ENCODE assay signal across 10 cellular contexts in genomic region chr4:76803522-76803921, GRCh38.
DNase-seq lines count a peak whose midpoint lies in the region; ATAC-seq and TF ChIP-seq lines count a peak whose summit lies in the region.
"Had no signal": no experiment of that assay in that cellular context is flagged by ENCODE, and none has a peak within 500 bp of the region (broad histone marks: within the 10 kb centered on the region; RNA-seq: fewer than 3 reads in every experiment).

No MANE protein-coding gene starts in this region.

- WGBS in mesenchymal stem cell = 2% methylated on average over 5 of the region's 5 CpGs
- WGBS in psoas muscle, 3 donors = 62 to 67% (median 66%) methylated on average over 5 of the region's 5 CpGs

- H2BK15ac ChIP-seq in mesenchymal stem cell (ENCODE audit: low read depth, poor library complexity, severe bottlenecking) = peak overlapping the region; percentile 92

- no peaks in the 10 kb centered on the region for H3K27me3 Mint-ChIP-seq in Calu3 (ENCODE audit: unreplicated experiment)

- in situ Hi-C loops in brain microvascular endothelial cell (cut with HindIII; ENCODE audit: low pct_ligation_motif_present, low sequenced_read_pairs) = no loop called here

- H3K9me3 Mint-ChIP-seq in Calu3 (ENCODE audit: low read depth, unreplicated experiment) = peaks cover 2% of the 10 kb centered on the region
- H3K9me3 Mint-ChIP-seq: activated T-helper 1 cell treated with anti-CD3 and anti-CD28 coated beads, Interleukin-12 subunit alpha, Interleukin-12 subunit beta, Interleukin-2, Interleukin-4 antibody, amounts not matched to agents 30 ng/mL and 10 ng/mL and 1 ng/mL, durations not matched to agents 14 hours and 24 hours and 36 hours had no signal

- H3K27me3 ChIP-seq in brain microvascular endothelial cell (replicated peaks) (no peaks in the 10 kb centered on the region), mesenchymal stem cell (ENCODE audit: control insufficient read depth in 1 of 2, insufficient read depth in 1 of 2, low read length in 2 of 2) (no peaks in the 10 kb centered on the region), psoas muscle (ENCODE audit: insufficient read depth in 3 of 3, low read length in 2 of 3) (peaks cover 0 to 2% (median 0%) of the 10 kb centered on the region in 3 donors)
- H3K27me3 ChIP-seq: Peyer's patch had no signal

- ATAC-seq in psoas muscle (no peak), GM21360 (IDR thresholded peaks at IDR 0.05; ENCODE audit: unreplicated experiment) (no peak), HG03175 (IDR thresholded peaks at IDR 0.05; ENCODE audit: unreplicated experiment) (no peak)

- H3K36me3 ChIP-seq in brain microvascular endothelial cell (replicated peaks) (no peaks in the 10 kb centered on the region), mesenchymal stem cell (ENCODE audit: control insufficient read depth in 1 of 2, insufficient read depth in 2 of 2, low read depth in 1 of 2, low read length in 2 of 2) (no peaks in the 10 kb centered on the region), psoas muscle (ENCODE audit: insufficient read depth in 1 of 2, low read depth in 1 of 2) (no peaks in the 10 kb centered on the region)
- H3K36me3 ChIP-seq: Peyer's patch had no signal

- DNase-seq in Calu3 = peak; percentile 7
- peak; percentile 86 for DNase-seq in NCI-H146 (lab: John Stamatoyannopoulos, UW)
- DNase-seq in brain microvascular endothelial cell = peak; percentile 96
- peak; percentile 99 for DNase-seq in mesenchymal stem cell
- no peak for DNase-seq in psoas muscle
- no peak for DNase-seq in HuH-7 (ENCODE audit: low spot score)

- H3K14ac ChIP-seq in mesenchymal stem cell (ENCODE audit: low read length in 2 of 2) = no peak overlapping the region

- H2AK5ac ChIP-seq in mesenchymal stem cell (ENCODE audit: low read length, severe bottlenecking) = no peak overlapping the region

- peak overlapping the region; percentile 60 to 82 for H2BK12ac ChIP-seq in mesenchymal stem cell (ENCODE audit: low read length in 2 of 2)

- intact Hi-C loops in Calu3 (cut with micrococcal nuclease; ENCODE audit: unreplicated experiment) (no loop called here), psoas muscle (cut with DNase I) (no loop called here)

- peak overlapping the region; percentile 80 for H2BK5ac ChIP-seq in mesenchymal stem cell (ENCODE audit: low read depth, low read length, poor library complexity, severe bottlenecking)

- peak overlapping the region; percentile 77 for H4K91ac ChIP-seq in mesenchymal stem cell (ENCODE audit: low read length)

- H3K27ac Mint-ChIP-seq in Calu3 (ENCODE audit: unreplicated experiment) = no peak overlapping the region
- H3K27ac Mint-ChIP-seq: activated T-helper 1 cell treated with anti-CD3 and anti-CD28 coated beads, Interleukin-12 subunit alpha, Interleukin-12 subunit beta, Interleukin-2, Interleukin-4 antibody, amounts not matched to agents 30 ng/mL and 10 ng/mL and 1 ng/mL, durations not matched to agents 14 hours and 24 hours and 36 hours had no signal

- H3K23ac ChIP-seq in mesenchymal stem cell (ENCODE audit: low read length in 2 of 2) = no peak overlapping the region

- H3K27ac ChIP-seq in brain microvascular endothelial cell (peak overlapping the region; percentile 76), mesenchymal stem cell (ENCODE audit: low read length, poor library complexity, severe bottlenecking) (peak overlapping the region; percentile 95), psoas muscle (no peak overlapping the region)
- H3K27ac ChIP-seq: Peyer's patch had no signal

- peak overlapping the region; percentile 41 to 60 for H3K18ac ChIP-seq in mesenchymal stem cell (ENCODE audit: low read depth in 1 of 2, low read length in 2 of 2)

- H3K4me1 Mint-ChIP-seq in Calu3 (ENCODE audit: low read depth, unreplicated experiment) = no peaks in the 10 kb centered on the region

- H3K4me3 Mint-ChIP-seq in Calu3 (ENCODE audit: low read depth, unreplicated experiment) = no peak overlapping the region
- H3K4me3 Mint-ChIP-seq: activated T-helper 1 cell treated with anti-CD3 and anti-CD28 coated beads, Interleukin-12 subunit alpha, Interleukin-12 subunit beta, Interleukin-2, Interleukin-4 antibody, amounts not matched to agents 30 ng/mL and 10 ng/mL and 1 ng/mL, durations not matched to agents 14 hours and 24 hours and 36 hours had no signal

- peak overlapping the region in 1 of 2 experiments; percentile 88 for H3K4ac ChIP-seq in mesenchymal stem cell (ENCODE audit: low read depth in 1 of 2, low read length in 2 of 2)

- H4K8ac ChIP-seq in mesenchymal stem cell (ENCODE audit: low read length) = no peak overlapping the region

- no peak for TF ChIP-seq CTCF in Calu3 (IDR thresholded peaks at IDR 0.05; ENCODE audit: unreplicated experiment)
- TF ChIP-seq CTCF in brain microvascular endothelial cell (IDR thresholded peaks at IDR 0.05; ENCODE audit: low read depth, low read length, missing control alignments) = no peak
- no peak for TF ChIP-seq CTCF in psoas muscle (IDR thresholded peaks at IDR 0.05)

- H3K36me3 Mint-ChIP-seq in Calu3 (ENCODE audit: insufficient read depth, unreplicated experiment) = no peaks in the 10 kb centered on the region

- no peak overlapping the region for H3K9ac ChIP-seq in mesenchymal stem cell (ENCODE audit: low read length)

- H3K9me3 ChIP-seq in mesenchymal stem cell (ENCODE audit: control insufficient read depth, low read length) = peaks cover 14% of the 10 kb centered on the region
- H3K9me3 ChIP-seq in psoas muscle = peaks cover 8% of the 10 kb centered on the region

- CTCF ChIA-PET in Calu3 (lab: Charles Lee) = no interaction called here

- H3K4me3 ChIP-seq in brain microvascular endothelial cell (ENCODE audit: low read depth, low read length) (no peak overlapping the region), mesenchymal stem cell (ENCODE audit: insufficient read depth in 1 of 2, low read depth in 1 of 2, low read length in 2 of 2) (no peak overlapping the region), psoas muscle (no peak overlapping the region)
- H3K4me3 ChIP-seq: Peyer's patch had no signal

- H3K4me1 ChIP-seq in mesenchymal stem cell (ENCODE audit: control insufficient read depth, insufficient read depth, low read depth, low read length) (peaks cover 17% of the 10 kb centered on the region), psoas muscle (no peaks in the 10 kb centered on the region)
- H3K4me1 ChIP-seq: Peyer's patch had no signal

- no peaks in the 10 kb centered on the region for H3K79me1 ChIP-seq in mesenchymal stem cell (replicated peaks; ENCODE audit: low read length, poor library complexity, severe bottlenecking)

- BruUV-seq in Calu3 (replicated peaks; lab: Mats Ljungman, UMichigan) = no TSS peak

- H2AFZ ChIP-seq in mesenchymal stem cell (ENCODE audit: low read depth, low read length) = no peak overlapping the region

- peak overlapping the region; percentile 80 for H2BK120ac ChIP-seq in mesenchymal stem cell (ENCODE audit: low read depth, low read length)

- H3K4me2 ChIP-seq in mesenchymal stem cell (ENCODE audit: low read length, poor library complexity, severe bottlenecking) = no peak overlapping the region

Comparison
In these comparisons a context has a peak if more than half of its experiments do, and no peak if none do; other contexts are left out.
1. DNase-seq: peak in Calu3 (single experiment), NCI-H146 (single experiment), brain microvascular endothelial cell (single experiment) and mesenchymal stem cell (single experiment); none in psoas muscle (0 of 2) and HuH-7 (single experiment).